7 cellular contexts compared by ENCODE assay signal in the genomic region with DNA sequence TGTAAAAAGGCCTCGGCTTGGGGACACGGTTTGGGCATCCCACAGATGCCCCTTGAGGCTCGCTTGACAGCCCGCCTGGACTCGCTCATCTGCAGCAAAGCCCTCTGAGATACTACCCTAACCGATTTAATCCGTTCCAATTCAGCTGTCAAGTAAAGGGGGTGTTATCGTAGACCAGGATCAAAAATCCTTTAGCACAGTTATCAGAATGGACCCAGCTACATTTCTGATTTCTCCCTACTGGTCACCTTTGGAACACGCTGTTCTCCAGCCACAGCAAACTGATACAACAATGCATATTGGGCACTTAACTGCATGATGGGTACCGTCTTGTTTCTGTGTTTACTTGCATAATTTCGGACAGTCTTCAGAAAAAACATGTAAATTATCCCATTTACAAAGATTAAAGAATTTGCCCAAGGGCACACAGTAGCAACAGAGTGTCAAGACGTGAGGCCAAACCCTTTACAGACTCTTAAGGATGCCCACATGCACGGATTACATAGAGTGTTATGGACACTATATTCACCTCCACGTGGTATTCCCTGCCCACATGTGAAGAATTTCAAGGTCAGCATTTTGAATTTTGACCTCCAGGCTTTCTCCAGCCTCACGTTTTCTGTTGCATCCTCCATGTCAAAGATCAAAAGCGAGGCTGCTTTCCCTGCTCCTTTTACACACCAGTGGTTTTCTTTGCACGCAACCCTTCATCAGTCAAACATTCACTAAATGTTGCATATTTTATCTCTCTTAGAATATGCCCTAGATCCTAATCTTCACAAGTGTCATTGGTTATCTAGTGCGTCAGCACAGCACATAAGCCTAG. TPM values are rescaled to one million over a fixed set of nuclear protein-coding genes. Genes with fewer than 3 reads are reported as not detected.
DNase-seq lines count a peak whose midpoint lies in the region; TF ChIP-seq lines count a peak whose summit lies in the region.

No MANE protein-coding gene starts in this region.

- WGBS in sigmoid colon, 2 donors: 60 to 75% methylated on average over 18 of the region's 18 CpGs

- no peak for DNase-seq in H7
- DNase-seq in SW480 (ENCODE audit: low spot score): peak; percentile 66
- DNase-seq in foreskin fibroblast: no peak
- no peak for DNase-seq in sigmoid colon
- no peak for DNase-seq in occipital lobe (lab: John Stamatoyannopoulos, UW)
- DNase-seq in cerebellum (ENCODE audit: low spot score): no peak
- no peak for DNase-seq in NOMO-1 treated with dmso at 0.1 percent for 144 hours (lab: John Stamatoyannopoulos, UW; ENCODE audit: unreplicated experiment)

- TF ChIP-seq CTCF in foreskin fibroblast (IDR thresholded peaks at IDR 0.05; ENCODE audit: low read depth, low read length) (no peak), sigmoid colon (IDR thresholded peaks at IDR 0.05) (no peak)

- TF ChIP-seq EP300 in sigmoid colon (IDR thresholded peaks at IDR 0.05): no peak

- intact Hi-C loops in sigmoid colon (cut with DNase I): loop anchor here (10.0 kb wide), 1 partner anchor 1211 kb away; a partner anchor contains a TSS

- peaks cover 31% of the 10 kb centered on the region for H3K27me3 ChIP-seq in H7 (ENCODE audit: control insufficient read depth, insufficient read depth, low read length)
- H3K27me3 ChIP-seq in sigmoid colon: no peaks in the 10 kb centered on the region

- peak overlapping the region; percentile 56 for H3K4me3 ChIP-seq in H7 (ENCODE audit: insufficient read depth, low read depth, low read length)
- H3K4me3 ChIP-seq in foreskin fibroblast (ENCODE audit: low read depth in 1 of 2, low read length in 2 of 2): peak overlapping the region; percentile 85 to 87
- peak overlapping the region; percentile 66 to 91 (median 87) for H3K4me3 ChIP-seq in sigmoid colon

- peak overlapping the region; percentile 94 to 100 (median 95) for H3K27ac ChIP-seq in sigmoid colon

- peaks cover 0 to 26% (median 8%) of the 10 kb centered on the region in 4 donors for H3K4me1 ChIP-seq in sigmoid colon

- no peaks in the 10 kb centered on the region for H3K9me3 ChIP-seq in sigmoid colon

- H3K36me3 ChIP-seq in H7 (replicated peaks; ENCODE audit: control insufficient read depth, insufficient read depth, low read length) (peaks cover 2% of the 10 kb centered on the region; the same call in 1 of the 2 replicates), sigmoid colon (peaks cover 0 to 6% (median 0%) of the 10 kb centered on the region in 4 donors)

- TF ChIP-seq POLR2A in sigmoid colon (IDR thresholded peaks at IDR 0.05): no peak

RNA-seq across cellular contexts. Expression of a gene that starts 3.2 kb away (rescaled TPM):
- total RNA-seq in H7 (2014; rRNA removed; shearing (Covaris generic)): 106 and 112 TPM in 2 replicates
- total RNA-seq in sigmoid colon (10 to 100 TPM; 31.0 to 36.4 (median 33.0) TPM), occipital lobe (34.5 TPM), cerebellum (30.8 TPM)
- polyA plus RNA-seq in sigmoid colon: 10 to 100 TPM; 27.0 to 39.7 (median 36.3) TPM
